In the genomic region with DNA sequence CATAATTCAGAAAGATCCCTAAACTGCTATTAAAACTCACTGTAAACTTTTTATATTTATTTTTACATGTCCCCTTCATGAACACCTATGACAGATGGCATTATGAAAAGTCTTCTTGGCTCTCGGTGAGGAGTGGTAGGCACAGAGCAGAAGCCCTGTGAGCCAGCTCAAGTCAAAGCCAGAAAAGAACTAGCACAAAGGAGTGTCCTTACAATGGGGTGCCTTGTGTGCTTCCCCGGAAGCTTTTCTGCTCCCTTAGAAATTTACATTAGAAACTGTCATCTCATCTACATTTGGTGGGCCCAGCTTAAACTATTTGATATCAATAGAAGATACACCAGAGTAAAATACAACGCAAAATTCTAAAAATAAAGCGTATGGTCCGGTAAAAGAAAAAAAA, we compare ENCODE assay signal across 21 cellular contexts.
DNase-seq lines count a peak whose midpoint lies in the region; ATAC-seq and TF ChIP-seq lines count a peak whose summit lies in the region.
"Had no signal": no experiment of that assay in that cellular context is flagged by ENCODE, and none has a peak within 500 bp of the region (broad histone marks: within the 10 kb centered on the region; RNA-seq: fewer than 3 reads in every experiment).

No MANE protein-coding gene starts in this region.

- H3K9me3 Mint-ChIP-seq in Caco-2 (ENCODE audit: unreplicated experiment) (peaks cover 24% of the 10 kb centered on the region), memory B cell (peaks cover 4% of the 10 kb centered on the region)

- ATAC-seq in memory B cell (ENCODE audit: low read depth) (no peak), GM19467 (IDR thresholded peaks at IDR 0.05; ENCODE audit: unreplicated experiment) (no peak)

- intact Hi-C loops in Caco-2 (cut with micrococcal nuclease; ENCODE audit: unreplicated experiment): no loop called here

- H3K9me3 ChIP-seq in Caco-2: no peaks in the 10 kb centered on the region
- H3K9me3 ChIP-seq: BE2C, MG63 had no signal

- H3K27me3 ChIP-seq in Caco-2 (replicated peaks; ENCODE audit: control insufficient read depth, insufficient read depth, low read length): no peaks in the 10 kb centered on the region
- H3K27me3 ChIP-seq: BE2C, MG63 had no signal

- no peaks in the 10 kb centered on the region for H3K27me3 Mint-ChIP-seq in Caco-2 (ENCODE audit: insufficient read depth, unreplicated experiment)
- H3K27me3 Mint-ChIP-seq in memory B cell: no peaks in the 10 kb centered on the region

- H3K27ac ChIP-seq in cingulate gyrus (ENCODE audit: low read depth, low read length) (peak overlapping the region; percentile 39), temporal lobe (ENCODE audit: low read depth, low read length) (peak overlapping the region; percentile 72)
- H3K27ac ChIP-seq: SK-N-MC had no signal

- peaks cover 5% of the 10 kb centered on the region for H3K4me1 ChIP-seq in Caco-2
- H3K4me1 ChIP-seq: BE2C had no signal

- POLR2A ChIA-PET in Caco-2 (lab: Charles Lee): no interaction called here

- TF ChIP-seq CTCF in Caco-2 (IDR thresholded peaks at IDR 0.05; ENCODE audit: insufficient read depth in 1 of 2, low read depth in 1 of 2, low read length in 1 of 2, severe bottlenecking in 1 of 2, unreplicated experiment in 1 of 2): no peak

- DNase-seq in Caco-2 (no peak), memory B cell (ENCODE audit: low spot score in 2 of 2) (no peak), dermis blood vessel endothelial cell (no peak), middle frontal gyrus (ENCODE audit: extremely low spot score, low spot score) (no peak)
- DNase-seq: BE2C, DMS53, HCEC 1CT, IMR-90, KG1, MG63, NCI-H1105 treated with DMSO at 0.1 percent for 48 hours, NCI-H2029, NCI-H446, NCI-H524 treated with DMSO at 0.1 percent for 48 hours, NCI-H774, SIG-M5 had no signal

- H3K4me3 Mint-ChIP-seq in Caco-2 (ENCODE audit: unreplicated experiment) (no peak overlapping the region), memory B cell (no peak overlapping the region)
- H3K4me3 Mint-ChIP-seq: CD14-positive monocyte had no signal

- H3K27ac Mint-ChIP-seq in Caco-2 (ENCODE audit: unreplicated experiment) (peak overlapping the region; percentile 60), memory B cell (peak overlapping the region; percentile 77)

- H3K4me3 ChIP-seq in Caco-2 (ENCODE audit: low read depth, low read length): no peak overlapping the region
- H3K4me3 ChIP-seq: MG63, SK-N-MC had no signal

- peaks cover 24% of the 10 kb centered on the region for H3K36me3 Mint-ChIP-seq in Caco-2 (ENCODE audit: insufficient read depth, unreplicated experiment)
- H3K36me3 Mint-ChIP-seq in memory B cell: peaks cover 29% of the 10 kb centered on the region

- CTCF ChIA-PET in Caco-2 (lab: Charles Lee): no interaction called here

- peaks cover 38% of the 10 kb centered on the region for H3K4me1 Mint-ChIP-seq in Caco-2 (ENCODE audit: low read depth, unreplicated experiment)
- peaks cover 29% of the 10 kb centered on the region for H3K4me1 Mint-ChIP-seq in memory B cell

- H3K36me3 ChIP-seq in Caco-2 (ENCODE audit: control insufficient read depth, insufficient read depth, low read length): no peaks in the 10 kb centered on the region
- H3K36me3 ChIP-seq: BE2C, MG63 had no signal

- BruUV-seq in Caco-2 (replicated peaks; lab: Mats Ljungman, UMichigan): no TSS peak
